ENCODE assay signal across 8 cellular contexts in the genomic region with DNA sequence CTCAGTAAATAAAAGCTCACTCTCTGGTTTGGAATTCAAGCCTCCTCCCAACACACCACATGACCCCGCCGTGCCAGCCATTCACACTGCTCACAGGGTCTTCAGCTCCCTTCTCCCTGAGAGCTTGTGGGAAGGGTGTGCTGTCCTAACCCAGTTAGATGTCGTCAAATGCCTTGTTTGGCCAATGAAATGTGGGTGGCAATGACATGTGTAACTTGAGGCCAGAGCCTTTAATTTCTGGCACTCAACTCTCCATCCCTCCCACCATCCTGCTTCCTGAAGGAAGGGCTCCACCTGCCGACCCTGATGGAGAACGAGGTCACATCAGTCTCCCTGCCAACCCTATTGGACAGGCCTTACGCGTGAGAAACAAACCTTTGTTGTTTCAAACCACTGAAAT.
DNase-seq lines count a peak whose midpoint lies in the region; ATAC-seq, FAIRE-seq and TF ChIP-seq lines count a peak whose summit lies in the region.

No MANE protein-coding gene starts in this region.

- peak in 8 of 9 donors; percentile 16 to 57 (median 44) for TF ChIP-seq CTCF in heart right ventricle (IDR thresholded peaks at IDR 0.05)

- 40 to 49% methylated on average over 7 of the region's 7 CpGs for WGBS in heart right ventricle, 2 donors

- H3K4me3 ChIP-seq in heart right ventricle, result no peak overlapping the region

- no peaks in the 10 kb centered on the region for H3K4me1 ChIP-seq in heart right ventricle

- no peaks in the 10 kb centered on the region for H3K36me3 ChIP-seq in heart right ventricle

- intact Hi-C loops in heart right ventricle (cut with DNase I), result loop anchor here in 5 of 10 donors (5.0 to 10.0 kb wide), 3 partner anchors 76 to 84 kb away; no protein-coding TSS in a partner anchor

- DNase-seq in AG08396 (ENCODE audit: low spot score) (peak; percentile 23), RPMI8226 (peak; percentile 42), heart right ventricle (peak in 1 of 2 donors; percentile 18), GM19239 (ENCODE audit: insufficient read length, low spot score) (no peak), AML-193 (lab: John Stamatoyannopoulos, UW) (no peak)
- no peak for DNase-seq in activated CD4-positive, alpha-beta T cell treated with anti-CD3 and anti-CD28 coated beads for 48 hours

- FAIRE-seq in GM19239 (lab: Jason Lieb, UNC), result no peak

- no peaks in the 10 kb centered on the region for H3K27me3 ChIP-seq in heart right ventricle

- ATAC-seq in HG02610 (IDR thresholded peaks at IDR 0.05; ENCODE audit: unreplicated experiment) (peak; percentile 65), heart right ventricle (peak; percentile 11 to 81 (median 76)), GM19023 (IDR thresholded peaks at IDR 0.05; ENCODE audit: unreplicated experiment) (no peak)

- peaks cover 0 to 6% (median 0%) of the 10 kb centered on the region in 11 donors for H3K9me3 ChIP-seq in heart right ventricle

- no peak overlapping the region for H3K27ac ChIP-seq in heart right ventricle

Comparison
In these comparisons a context has a peak if more than half of its experiments do, and no peak if none do; other contexts are left out.
1. DNase-seq: peak in AG08396 (single experiment) and RPMI8226 (single experiment); none in GM19239 (single experiment), activated CD4-positive, alpha-beta T cell treated with anti-CD3 and anti-CD28 coated beads for 48 hours (single experiment) and AML-193 (0 of 2).